Comparison of ENCODE assay signal across 9 cellular contexts in genomic region chr4:4480685-4481393, GRCh38.
DNase-seq lines count a peak whose midpoint lies in the region; ATAC-seq and TF ChIP-seq lines count a peak whose summit lies in the region.
"Had no signal": no experiment of that assay in that cellular context is flagged by ENCODE, and none has a peak within 500 bp of the region (broad histone marks: within the 10 kb centered on the region; RNA-seq: fewer than 3 reads in every experiment).

No MANE protein-coding gene starts in this region.

- TF ChIP-seq CTCF in GM12864 (IDR thresholded peaks at IDR 0.05; ENCODE audit: low read depth, low read length, missing control alignments): peak; percentile 10
- peak; percentile 55 for TF ChIP-seq CTCF in Panc1 (IDR thresholded peaks at IDR 0.05)
- peak; percentile 71 for TF ChIP-seq CTCF in fibroblast of mammary gland (conservative IDR thresholded peaks at IDR 0.05; ENCODE audit: control insufficient read depth, insufficient read depth, low read depth, low read length)

- no peaks in the 10 kb centered on the region for H3K27me3 ChIP-seq in Panc1 (ENCODE audit: control insufficient read depth, insufficient read depth, low read length)
- H3K27me3 ChIP-seq in effector memory CD4-positive, alpha-beta T cell (replicated peaks; ENCODE audit: control insufficient read depth, insufficient read depth, low read length, poor library complexity, severe bottlenecking): no peaks in the 10 kb centered on the region
- H3K27me3 ChIP-seq: SJSA1 had no signal

- intact Hi-C loops in Panc1 (cut with micrococcal nuclease; ENCODE audit: unreplicated experiment): loop anchor here (5.0 to 10.0 kb wide), 2 partner anchors 384 to 506 kb away; no protein-coding TSS in a partner anchor

- no TSS peak for BruUV-seq in Panc1 (replicated peaks; lab: Mats Ljungman, UMichigan)

- DNase-seq in GM12864 (ENCODE audit: low read depth) (no peak), Panc1 (ENCODE audit: low read depth, low spot score) (no peak), fibroblast of mammary gland (ENCODE audit: low read depth) (peak; percentile 50), pons (ENCODE audit: low spot score) (peak; percentile 97), SHP77 (lab: John Stamatoyannopoulos, UW) (no peak), NOMO-1 treated with dmso at 0.1 percent for 144 hours (lab: John Stamatoyannopoulos, UW; ENCODE audit: unreplicated experiment) (no peak)
- DNase-seq in effector memory CD4-positive, alpha-beta T cell: no peak

- H3K27ac ChIP-seq in Panc1 (ENCODE audit: low read length): no peak overlapping the region
- no peak overlapping the region for H3K27ac ChIP-seq in effector memory CD4-positive, alpha-beta T cell (ENCODE audit: insufficient read depth, low read length, poor library complexity, severe bottlenecking)
- H3K27ac ChIP-seq: SJSA1 had no signal

- H3K9me3 ChIP-seq in Panc1 (ENCODE audit: control insufficient read depth, insufficient read depth, low read depth, low read length): no peaks in the 10 kb centered on the region
- no peaks in the 10 kb centered on the region for H3K9me3 ChIP-seq in effector memory CD4-positive, alpha-beta T cell (ENCODE audit: control insufficient read depth, low read length)
- H3K9me3 ChIP-seq: SJSA1 had no signal

- no peaks in the 10 kb centered on the region for H3K36me3 ChIP-seq in Panc1 (ENCODE audit: control insufficient read depth, insufficient read depth, low read length)
- H3K36me3 ChIP-seq in effector memory CD4-positive, alpha-beta T cell (ENCODE audit: control insufficient read depth, insufficient read depth, low read length): no peaks in the 10 kb centered on the region
- H3K36me3 ChIP-seq: SJSA1 had no signal

- no peak overlapping the region for H3K4me3 ChIP-seq in GM12864 (ENCODE audit: low read depth, low read length)
- no peak overlapping the region for H3K4me3 ChIP-seq in Panc1 (ENCODE audit: low read depth in 2 of 2, low read length in 2 of 2)
- no peak overlapping the region for H3K4me3 ChIP-seq in fibroblast of mammary gland (ENCODE audit: control insufficient read depth, low read depth, low read length)
- H3K4me3 ChIP-seq in effector memory CD4-positive, alpha-beta T cell (ENCODE audit: insufficient read depth, low read depth, low read length, poor library complexity, severe bottlenecking): no peak overlapping the region
- H3K4me3 ChIP-seq: SJSA1 had no signal

- POLR2A ChIA-PET in Panc1 (lab: Charles Lee): no interaction called here

- no peaks in the 10 kb centered on the region for H3K4me1 ChIP-seq in Panc1 (ENCODE audit: control insufficient read depth, insufficient read depth, low read length)
- peaks cover 2% of the 10 kb centered on the region for H3K4me1 ChIP-seq in effector memory CD4-positive, alpha-beta T cell (ENCODE audit: control insufficient read depth, insufficient read depth, low read length, poor library complexity, severe bottlenecking)
- H3K4me1 ChIP-seq: SJSA1 had no signal

- ATAC-seq in Panc1: no peak
- no peak for ATAC-seq in HG03097 (IDR thresholded peaks at IDR 0.05; ENCODE audit: low FRiP score, unreplicated experiment)

- CTCF ChIA-PET in Panc1 (lab: Charles Lee): no interaction called here

- in situ Hi-C loops in Panc1 (cut with HindIII; ENCODE audit: low pct_unique_long_range_greater_than_20kb, low sequenced_read_pairs): no loop called here

Comparison
In these comparisons a context has a peak if more than half of its experiments do, and no peak if none do; other contexts are left out.
1. DNase-seq: peak in fibroblast of mammary gland (single experiment) and pons (single experiment); none in GM12864 (single experiment), Panc1 (single experiment), SHP77 (0 of 2), effector memory CD4-positive, alpha-beta T cell (0 of 3) and NOMO-1 treated with dmso at 0.1 percent for 144 hours (single experiment).
2. CTCF ChIP-seq: peak in every context shown above with its lines; median percentile 71 in fibroblast of mammary gland; 55 in Panc1; 10 in GM12864.